8 cellular contexts compared by ENCODE assay signal in genomic region chr6:159169557-159170332, GRCh38.
DNase-seq lines count a peak whose midpoint lies in the region; ATAC-seq and TF ChIP-seq lines count a peak whose summit lies in the region.

No MANE protein-coding gene starts in this region.

- no peak for DNase-seq in activated CD4-positive, CD25-positive, alpha-beta regulatory T cell treated with anti-CD3 and anti-CD28 coated beads, Interleukin-2, amount 50 U/mL, for 72 hours
- no peak for DNase-seq in MM.1S
- peak; percentile 76 for DNase-seq in adipocyte (ENCODE audit: low read depth)
- peak; percentile 80 for DNase-seq in iPS-NIHi7 (ENCODE audit: extremely low spot score)
- DNase-seq in T1000 (lab: John Stamatoyannopoulos, UW), result no peak
- no peak for DNase-seq in NCI-H1436 (lab: John Stamatoyannopoulos, UW)

- H3K9me2 ChIP-seq in MM.1S (replicated peaks; ENCODE audit: insufficient read depth, low read length), result no peaks in the 10 kb centered on the region

- no peaks in the 10 kb centered on the region for H3K4me1 ChIP-seq in MM.1S (ENCODE audit: low read length)
- H3K4me1 ChIP-seq in adipocyte (ENCODE audit: control insufficient read depth, insufficient read depth, low read length), result peaks cover 31% of the 10 kb centered on the region

- H3K9ac ChIP-seq in MM.1S (ENCODE audit: low read length) (no peak overlapping the region), adipocyte (ENCODE audit: low read length) (peak overlapping the region; percentile 5)

- H3K36me3 Mint-ChIP-seq in stimulated activated memory B cell treated with anti-CD40 and anti-IgM and Interleukin-4, amounts not matched to agents 10 μg/mL and 1 μg/mL and 100 μg/mL, for 72 hours, result no peaks in the 10 kb centered on the region

- no peak overlapping the region for H3K27ac Mint-ChIP-seq in stimulated activated memory B cell treated with anti-CD40 and anti-IgM and Interleukin-4, amounts not matched to agents 10 μg/mL and 1 μg/mL and 100 μg/mL, for 72 hours

- ATAC-seq in activated CD4-positive, CD25-positive, alpha-beta regulatory T cell treated with anti-CD3 and anti-CD28 coated beads, Interleukin-2, amount 50 U/mL, for 24 hours, result peak; percentile 26 to 37
- ATAC-seq in stimulated activated memory B cell treated with anti-CD40 and anti-IgM and Interleukin-4, amounts not matched to agents 10 μg/mL and 1 μg/mL and 100 μg/mL, for 72 hours, result peak; percentile 53

- H2AFZ ChIP-seq in MM.1S (ENCODE audit: low read length), result no peak overlapping the region

- H3K4me3 Mint-ChIP-seq in stimulated activated memory B cell treated with anti-CD40 and anti-IgM and Interleukin-4, amounts not matched to agents 10 μg/mL and 1 μg/mL and 100 μg/mL, for 72 hours, result peak overlapping the region; percentile 65

- H3K4me3 ChIP-seq in MM.1S (ENCODE audit: low read length) (no peak overlapping the region), adipocyte (ENCODE audit: low read length) (peak overlapping the region; percentile 62)

- H3K79me2 ChIP-seq in MM.1S (ENCODE audit: low read length), result no peaks in the 10 kb centered on the region

- H3K4me1 Mint-ChIP-seq in stimulated activated memory B cell treated with anti-CD40 and anti-IgM and Interleukin-4, amounts not matched to agents 10 μg/mL and 1 μg/mL and 100 μg/mL, for 72 hours, result peaks cover 41% of the 10 kb centered on the region

- H3K4me2 ChIP-seq in MM.1S (ENCODE audit: low read depth, low read length), result peak overlapping the region; percentile 15; the same call in 1 of the 2 replicates

- no peaks in the 10 kb centered on the region for H3K9me3 ChIP-seq in MM.1S (replicated peaks; ENCODE audit: insufficient read depth, low read length)
- H3K9me3 ChIP-seq in adipocyte (ENCODE audit: control insufficient read depth, low read length), result no peaks in the 10 kb centered on the region

- H3K27ac ChIP-seq in MM.1S (ENCODE audit: low read length), result no peak overlapping the region

- H3K36me3 ChIP-seq in MM.1S (replicated peaks; ENCODE audit: insufficient read depth, low read length) (no peaks in the 10 kb centered on the region), adipocyte (ENCODE audit: control insufficient read depth, insufficient read depth, low read length, severe bottlenecking) (no peaks in the 10 kb centered on the region)

- no peaks in the 10 kb centered on the region for H4K20me1 ChIP-seq in MM.1S (ENCODE audit: insufficient read depth, low read length)

- H3F3A ChIP-seq in MM.1S (ENCODE audit: insufficient read depth, low read length), result no peaks in the 10 kb centered on the region

- H3K27me3 ChIP-seq in MM.1S (replicated peaks; ENCODE audit: insufficient read depth, low read length) (peaks cover 11% of the 10 kb centered on the region), adipocyte (replicated peaks; ENCODE audit: control insufficient read depth, insufficient read depth, low read length) (peaks cover 23% of the 10 kb centered on the region)

- no peak for TF ChIP-seq CTCF in MM.1S (IDR thresholded peaks at IDR 0.05; ENCODE audit: low read length)

- peaks cover 92% of the 10 kb centered on the region for H3K27me3 Mint-ChIP-seq in stimulated activated memory B cell treated with anti-CD40 and anti-IgM and Interleukin-4, amounts not matched to agents 10 μg/mL and 1 μg/mL and 100 μg/mL, for 72 hours

- H3K9me3 Mint-ChIP-seq in stimulated activated memory B cell treated with anti-CD40 and anti-IgM and Interleukin-4, amounts not matched to agents 10 μg/mL and 1 μg/mL and 100 μg/mL, for 72 hours, result no peaks in the 10 kb centered on the region

Comparison
In these comparisons a context has a peak if more than half of its experiments do, and no peak if none do; other contexts are left out.
1. DNase-seq: peak in adipocyte (single experiment) and iPS-NIHi7 (single experiment); none in activated CD4-positive, CD25-positive, alpha-beta regulatory T cell treated with anti-CD3 and anti-CD28 coated beads, Interleukin-2, amount 50 U/mL, for 72 hours (single experiment), MM.1S (single experiment), T1000 (single experiment) and NCI-H1436 (single experiment).